ENCODE assay signal across 18 cellular contexts in genomic region chr7:130750774-130751173, GRCh38. TPM values are rescaled to one million over a fixed set of nuclear protein-coding genes. Genes with fewer than 3 reads are reported as not detected.
DNase-seq lines count a peak whose midpoint lies in the region; ATAC-seq and TF ChIP-seq lines count a peak whose summit lies in the region.
"Had no signal": no experiment of that assay in that cellular context is flagged by ENCODE, and none has a peak within 500 bp of the region (broad histone marks: within the 10 kb centered on the region; RNA-seq: fewer than 3 reads in every experiment).

No MANE protein-coding gene starts in this region.

- peak; percentile 95 for ATAC-seq in left colon
- ATAC-seq in activated CD8-positive, alpha-beta T cell treated with anti-CD3 and anti-CD28 coated beads, Interleukin-2, amount 10 ng/mL, durations not matched to agents 7 days and 5 days: no peak
- ATAC-seq: CD8-positive, alpha-beta T cell had no signal

- H3F3A ChIP-seq in SU-DHL-6 (ENCODE audit: insufficient read depth): no peaks in the 10 kb centered on the region

- H3K4me3 ChIP-seq in SU-DHL-6 (ENCODE audit: insufficient read depth, low read length, poor library complexity, severe bottlenecking): no peak overlapping the region
- H3K4me3 ChIP-seq: BLaER1 treated with 17β-estradiol and CSF1 and Interleukin-3, amounts not matched to agents 10 nM and 100 nM had no signal

- no peaks in the 10 kb centered on the region; the same call in 1 of the 2 replicates for H3K36me3 ChIP-seq in SU-DHL-6 (ENCODE audit: low read length)
- H3K36me3 ChIP-seq: BLaER1 treated with 17β-estradiol and CSF1 and Interleukin-3, amounts not matched to agents 10 nM and 100 nM had no signal

- no peak for DNase-seq in left colon
- no peak for DNase-seq in activated CD8-positive, alpha-beta T cell treated with anti-CD3 and anti-CD28 coated beads, Interleukin-2, amount 10 ng/mL, durations not matched to agents 7 days and 5 days
- no peak for DNase-seq in AG20443 (ENCODE audit: low spot score)
- no peak for DNase-seq in activated naive CD4-positive, alpha-beta T cell treated with anti-CD3 and anti-CD28 coated beads for 36 hours
- DNase-seq: 8988T; ACHN; AML-193; Caco-2; Calu3; CD4-positive, alpha-beta T cell; CD8-positive, alpha-beta T cell; DMS79 treated with DMSO at 0.1 percent for 48 hours; GF-D8 had no signal

- H3K27me3 Mint-ChIP-seq in activated CD8-positive, alpha-beta T cell treated with anti-CD3 and anti-CD28 coated beads, Interleukin-2, amount 10 ng/mL, durations not matched to agents 7 days and 5 days (ENCODE audit: low read depth): peaks cover 36% of the 10 kb centered on the region
- peaks cover 8% of the 10 kb centered on the region for H3K27me3 Mint-ChIP-seq in activated naive CD4-positive, alpha-beta T cell treated with anti-CD3 and anti-CD28 coated beads for 36 hours (ENCODE audit: low read depth)

- no peaks in the 10 kb centered on the region for H3K36me3 Mint-ChIP-seq in activated CD8-positive, alpha-beta T cell treated with anti-CD3 and anti-CD28 coated beads, Interleukin-2, amount 10 ng/mL, durations not matched to agents 7 days and 5 days (ENCODE audit: low read depth)
- H3K36me3 Mint-ChIP-seq in activated naive CD4-positive, alpha-beta T cell treated with anti-CD3 and anti-CD28 coated beads for 36 hours (ENCODE audit: low read depth): no peaks in the 10 kb centered on the region
- H3K36me3 Mint-ChIP-seq: CD8-positive, alpha-beta T cell had no signal

- CTCF ChIA-PET in activated CD8-positive, alpha-beta T cell treated with anti-CD3 and anti-CD28 coated beads, Interleukin-2, amount 10 ng/mL, durations not matched to agents 7 days and 5 days (lab: Charles Lee): interaction anchor here (1.1 kb wide), 1 partner anchor 278 kb away, joined by 3 read pairs; no protein-coding TSS in a partner anchor
- CTCF ChIA-PET in activated naive CD4-positive, alpha-beta T cell treated with anti-CD3 and anti-CD28 coated beads for 36 hours (lab: Charles Lee): no interaction called here

- H3K9me2 ChIP-seq in SU-DHL-6 (replicated peaks; ENCODE audit: insufficient read depth, low read length): no peaks in the 10 kb centered on the region

- no peak overlapping the region for H2AFZ ChIP-seq in SU-DHL-6 (ENCODE audit: low read depth, low read length, severe bottlenecking)

- no peak for TF ChIP-seq CTCF in SU-DHL-6 (IDR thresholded peaks at IDR 0.05; ENCODE audit: insufficient read depth, low read length, poor library complexity, severe bottlenecking)

- H4K20me1 ChIP-seq in SU-DHL-6 (ENCODE audit: low read depth, low read length): no peaks in the 10 kb centered on the region
- H4K20me1 ChIP-seq: BLaER1 treated with 17β-estradiol and CSF1 and Interleukin-3, amounts not matched to agents 10 nM and 100 nM had no signal

- H3K79me2 ChIP-seq in SU-DHL-6 (ENCODE audit: insufficient read depth, low read length): no peaks in the 10 kb centered on the region

- no peak overlapping the region for H3K4me2 ChIP-seq in SU-DHL-6 (ENCODE audit: low read depth, low read length, poor library complexity, severe bottlenecking)
- H3K4me2 ChIP-seq: BLaER1 treated with 17β-estradiol and CSF1 and Interleukin-3, amounts not matched to agents 10 nM and 100 nM had no signal

- no peaks in the 10 kb centered on the region for H3K9me3 ChIP-seq in SU-DHL-6 (ENCODE audit: insufficient read depth, low read length)
- H3K9me3 ChIP-seq: BLaER1 treated with 17β-estradiol and CSF1 and Interleukin-3, amounts not matched to agents 10 nM and 100 nM; Caco-2 had no signal

- H3K4me3 Mint-ChIP-seq in activated CD8-positive, alpha-beta T cell treated with anti-CD3 and anti-CD28 coated beads, Interleukin-2, amount 10 ng/mL, durations not matched to agents 7 days and 5 days: no peak overlapping the region
- no peak overlapping the region for H3K4me3 Mint-ChIP-seq in activated naive CD4-positive, alpha-beta T cell treated with anti-CD3 and anti-CD28 coated beads for 36 hours
- H3K4me3 Mint-ChIP-seq: B cell; CD4-positive, alpha-beta T cell; CD8-positive, alpha-beta T cell had no signal

- POLR2A ChIA-PET in activated CD8-positive, alpha-beta T cell treated with anti-CD3 and anti-CD28 coated beads, Interleukin-2, amount 10 ng/mL, durations not matched to agents 7 days and 5 days (lab: Charles Lee): no interaction called here

- H3K4me1 Mint-ChIP-seq in activated CD8-positive, alpha-beta T cell treated with anti-CD3 and anti-CD28 coated beads, Interleukin-2, amount 10 ng/mL, durations not matched to agents 7 days and 5 days (ENCODE audit: low read depth): no peaks in the 10 kb centered on the region
- no peaks in the 10 kb centered on the region for H3K4me1 Mint-ChIP-seq in activated naive CD4-positive, alpha-beta T cell treated with anti-CD3 and anti-CD28 coated beads for 36 hours (ENCODE audit: low read depth)

- H3K27ac Mint-ChIP-seq in activated CD8-positive, alpha-beta T cell treated with anti-CD3 and anti-CD28 coated beads, Interleukin-2, amount 10 ng/mL, durations not matched to agents 7 days and 5 days: no peak overlapping the region
- no peak overlapping the region for H3K27ac Mint-ChIP-seq in activated naive CD4-positive, alpha-beta T cell treated with anti-CD3 and anti-CD28 coated beads for 36 hours
- H3K27ac Mint-ChIP-seq: B cell; CD4-positive, alpha-beta T cell; CD8-positive, alpha-beta T cell had no signal

- intact Hi-C loops in left colon (cut with DNase I, micrococcal nuclease): no loop called here
- intact Hi-C loops in activated naive CD4-positive, alpha-beta T cell treated with anti-CD3 and anti-CD28 coated beads for 36 hours (cut with micrococcal nuclease): no loop called here

- no peaks in the 10 kb centered on the region for H3K27me3 ChIP-seq in SU-DHL-6 (ENCODE audit: low read length)

- H3K9ac ChIP-seq in SU-DHL-6 (ENCODE audit: low read length): no peak overlapping the region
- H3K9ac ChIP-seq: BLaER1 treated with 17β-estradiol and CSF1 and Interleukin-3, amounts not matched to agents 10 nM and 100 nM had no signal

- 0 out of 2 replicates have a peak overlapping the region, but pooled peaks have one; percentile 23 for H3K27ac ChIP-seq in SU-DHL-6 (ENCODE audit: low read depth, low read length)
- H3K27ac ChIP-seq: BLaER1 treated with 17β-estradiol and CSF1 and Interleukin-3, amounts not matched to agents 10 nM and 100 nM; C4-2B had no signal

- H3K9me3 Mint-ChIP-seq in activated CD8-positive, alpha-beta T cell treated with anti-CD3 and anti-CD28 coated beads, Interleukin-2, amount 10 ng/mL, durations not matched to agents 7 days and 5 days (ENCODE audit: insufficient read depth): no peaks in the 10 kb centered on the region
- H3K9me3 Mint-ChIP-seq in activated naive CD4-positive, alpha-beta T cell treated with anti-CD3 and anti-CD28 coated beads for 36 hours: no peaks in the 10 kb centered on the region
- H3K9me3 Mint-ChIP-seq: CD4-positive, alpha-beta T cell; CD8-positive, alpha-beta T cell had no signal

RNA-seq across cellular contexts. Expression of gene KLF14, which starts 16.8 kb away (rescaled TPM):
- not detected for total RNA-seq in left colon
- not detected for total RNA-seq in activated CD8-positive, alpha-beta T cell treated with anti-CD3 and anti-CD28 coated beads, Interleukin-2, amount 10 ng/mL, durations not matched to agents 7 days and 5 days
- not detected for total RNA-seq in activated naive CD4-positive, alpha-beta T cell treated with anti-CD3 and anti-CD28 coated beads for 36 hours
- total RNA-seq: A673; Caco-2; CD4-positive, alpha-beta T cell; CD8-positive, alpha-beta T cell had no signal
